ENCODE assay signal across 14 cellular contexts in genomic region chr7:45511721-45512422, GRCh38.
DNase-seq lines count a peak whose midpoint lies in the region; ATAC-seq, FAIRE-seq and TF ChIP-seq lines count a peak whose summit lies in the region.
"Had no signal": no experiment of that assay in that cellular context is flagged by ENCODE, and none has a peak within 500 bp of the region (broad histone marks: within the 10 kb centered on the region; RNA-seq: fewer than 3 reads in every experiment).

No MANE protein-coding gene starts in this region.

- H3K27ac Mint-ChIP-seq in activated naive CD4-positive, alpha-beta T cell treated with anti-CD3 and anti-CD28 coated beads, Interleukin-2, amount 10 ng/mL, durations not matched to agents 7 days and 5 days, result no peak overlapping the region
- H3K27ac Mint-ChIP-seq: CD8-positive, alpha-beta memory T cell had no signal

- TF ChIP-seq CTCF in PC-3 (conservative IDR thresholded peaks at IDR 0.05; ENCODE audit: low read depth, low read length), result no peak

- 0 out of 2 replicates have a peak, but pooled peaks cover 8% of the 10 kb centered on the region for H3K9me3 ChIP-seq in PC-3 (ENCODE audit: low read length)

- no peaks in the 10 kb centered on the region for H3K27me3 ChIP-seq in PC-3 (ENCODE audit: low read length)
- H3K27me3 ChIP-seq: BLaER1 had no signal

- H3K79me2 ChIP-seq in PC-3 (ENCODE audit: low read length), result no peaks in the 10 kb centered on the region

- no peaks in the 10 kb centered on the region for H3K4me1 Mint-ChIP-seq in activated naive CD4-positive, alpha-beta T cell treated with anti-CD3 and anti-CD28 coated beads, Interleukin-2, amount 10 ng/mL, durations not matched to agents 7 days and 5 days
- H3K4me1 Mint-ChIP-seq: CD8-positive, alpha-beta memory T cell had no signal

- no peaks in the 10 kb centered on the region for H3K27me3 Mint-ChIP-seq in activated naive CD4-positive, alpha-beta T cell treated with anti-CD3 and anti-CD28 coated beads, Interleukin-2, amount 10 ng/mL, durations not matched to agents 7 days and 5 days

- H3K9ac ChIP-seq in PC-3 (ENCODE audit: low read length), result no peak overlapping the region
- H3K9ac ChIP-seq: BLaER1 had no signal

- FAIRE-seq in urothelium cell line (lab: Jason Lieb, UNC), result peak; percentile 32
- FAIRE-seq: K562 had no signal

- DNase-seq in NCI-H82 (lab: John Stamatoyannopoulos, UW) (peak; percentile 13), NCI-H82 treated with DMSO at 0.1 percent for 48 hours (lab: John Stamatoyannopoulos, UW; ENCODE audit: unreplicated experiment) (no peak), PC-3 (peak; percentile 6), left kidney (ENCODE audit: low read depth, low spot score) (peak; percentile 71), urothelium cell line (ENCODE audit: low spot score) (no peak), GOT3 (lab: John Stamatoyannopoulos, UW) (no peak)
- DNase-seq in activated naive CD4-positive, alpha-beta T cell treated with anti-CD3 and anti-CD28 coated beads, Interleukin-2, amount 10 ng/mL, durations not matched to agents 7 days and 5 days, result no peak
- DNase-seq: 8988T; AML-193; Caco-2; CD8-positive, alpha-beta memory T cell; H9 had no signal

- H3K9me2 ChIP-seq in PC-3 (replicated peaks; ENCODE audit: low read length), result no peaks in the 10 kb centered on the region

- CTCF ChIA-PET in PC-3 (lab: Charles Lee), result no interaction called here
- CTCF ChIA-PET in activated naive CD4-positive, alpha-beta T cell treated with anti-CD3 and anti-CD28 coated beads, Interleukin-2, amount 10 ng/mL, durations not matched to agents 7 days and 5 days (lab: Charles Lee), result no interaction called here

- no peaks in the 10 kb centered on the region for H3K36me3 ChIP-seq in PC-3 (ENCODE audit: low read depth, low read length)
- H3K36me3 ChIP-seq: BLaER1 had no signal

- H2AFZ ChIP-seq in PC-3 (ENCODE audit: low read length), result no peak overlapping the region

- BruUV-seq in PC-3 (replicated peaks; lab: Mats Ljungman, UMichigan), result no TSS peak

- peaks cover 7% of the 10 kb centered on the region for H3K9me3 Mint-ChIP-seq in activated naive CD4-positive, alpha-beta T cell treated with anti-CD3 and anti-CD28 coated beads, Interleukin-2, amount 10 ng/mL, durations not matched to agents 7 days and 5 days

- ATAC-seq in PC-3, result no peak
- ATAC-seq: K562 had no signal

- H4K20me1 ChIP-seq in PC-3 (ENCODE audit: low read length), result no peaks in the 10 kb centered on the region
- H4K20me1 ChIP-seq: BLaER1 had no signal

- H3K4me2 ChIP-seq in PC-3 (ENCODE audit: low read length), result no peak overlapping the region
- H3K4me2 ChIP-seq: BLaER1 had no signal

- H3K4me3 ChIP-seq in PC-3 (ENCODE audit: low read length), result no peak overlapping the region
- H3K4me3 ChIP-seq: BLaER1, K562 had no signal

- POLR2A ChIA-PET in PC-3 (lab: Charles Lee; ENCODE audit: unreplicated experiment), result no interaction called here

- H3K4me1 ChIP-seq in PC-3 (ENCODE audit: insufficient read depth, low read length), result no peaks in the 10 kb centered on the region; the same call in 1 of the 2 replicates
- H3K4me1 ChIP-seq: BLaER1, Caco-2 had no signal

- intact Hi-C loops in PC-3 (cut with micrococcal nuclease), result no loop called here

- no peak overlapping the region for H3K27ac ChIP-seq in PC-3 (ENCODE audit: low read length)
- H3K27ac ChIP-seq: BLaER1 had no signal

- no peaks in the 10 kb centered on the region for H3K36me3 Mint-ChIP-seq in activated naive CD4-positive, alpha-beta T cell treated with anti-CD3 and anti-CD28 coated beads, Interleukin-2, amount 10 ng/mL, durations not matched to agents 7 days and 5 days

- no peaks in the 10 kb centered on the region for H3F3A ChIP-seq in PC-3 (ENCODE audit: low read length, unreplicated experiment)

- no peak overlapping the region for H3K4me3 Mint-ChIP-seq in activated naive CD4-positive, alpha-beta T cell treated with anti-CD3 and anti-CD28 coated beads, Interleukin-2, amount 10 ng/mL, durations not matched to agents 7 days and 5 days
- H3K4me3 Mint-ChIP-seq: CD8-positive, alpha-beta memory T cell; H9 had no signal

Comparison
In these comparisons a context has a peak if more than half of its experiments do, and no peak if none do; other contexts are left out.
1. DNase-seq: peak in NCI-H82 (single experiment), PC-3 (single experiment) and left kidney (single experiment); none in NCI-H82 treated with DMSO at 0.1 percent for 48 hours (single experiment), urothelium cell line (single experiment), activated naive CD4-positive, alpha-beta T cell treated with anti-CD3 and anti-CD28 coated beads, Interleukin-2, amount 10 ng/mL, durations not matched to agents 7 days and 5 days (single experiment) and GOT3 (single experiment).